In the genomic region with DNA sequence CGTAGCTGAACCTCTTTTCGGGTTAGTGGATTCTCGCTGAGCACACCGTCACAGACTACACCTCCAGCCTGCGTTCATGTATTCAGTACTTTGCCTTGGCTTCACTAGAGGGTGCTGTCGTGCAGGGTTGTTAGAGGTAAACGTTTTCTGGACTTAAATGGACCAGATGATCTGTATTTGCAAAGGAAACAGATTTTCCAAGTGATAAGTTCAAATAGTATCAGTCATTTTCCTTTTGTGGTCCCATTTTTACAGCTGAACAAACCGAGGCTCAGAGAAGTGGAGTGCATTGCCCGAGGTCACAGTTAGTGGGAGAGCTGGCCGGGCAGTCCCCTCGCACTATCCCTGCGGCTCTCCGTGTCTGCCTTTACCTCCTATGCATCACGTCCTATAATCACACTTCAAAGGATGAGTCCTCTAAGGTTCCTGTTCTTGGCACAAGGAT, we compare ENCODE assay signal across 8 cellular contexts.
DNase-seq lines count a peak whose midpoint lies in the region; ATAC-seq and TF ChIP-seq lines count a peak whose summit lies in the region.

No MANE protein-coding gene starts in this region.

- DNase-seq in AG09309 (ENCODE audit: low read depth) (no peak), activated B cell treated with CpG ODN at 0.5 μM for 24 hours (no peak), cardiac fibroblast (ENCODE audit: low read depth in 2 of 2) (peak; percentile 73 to 83), left lung (peak in 1 of 2 donors; percentile 42), NCI-H1436 treated with DMSO at 0.1 percent for 48 hours (lab: John Stamatoyannopoulos, UW) (no peak)
- peak; percentile 57 for DNase-seq in stimulated activated CD8-positive, alpha-beta memory T cell treated with anti-CD3 and anti-CD28 coated beads, Interleukin-15, amount 100 ng/mL, for 1 hour (ENCODE audit: low read depth)

- H3K27me3 Mint-ChIP-seq in activated B cell treated with CpG ODN at 0.5 μM for 24 hours, result no peaks in the 10 kb centered on the region

- no peaks in the 10 kb centered on the region for H3K27me3 ChIP-seq in left lung

- peak; percentile 68 for ATAC-seq in GM19455 (IDR thresholded peaks at IDR 0.05; ENCODE audit: unreplicated experiment)
- peak; percentile 86 for ATAC-seq in activated B cell treated with CpG ODN at 0.5 μM for 24 hours (ENCODE audit: low read depth)
- peak; percentile 90 for ATAC-seq in left lung

- H3K9me3 Mint-ChIP-seq in activated B cell treated with CpG ODN at 0.5 μM for 24 hours, result no peaks in the 10 kb centered on the region

- no peak overlapping the region for H3K4me3 Mint-ChIP-seq in activated B cell treated with CpG ODN at 0.5 μM for 24 hours

- CTCF ChIA-PET in activated B cell treated with CpG ODN at 0.5 μM for 24 hours (lab: Charles Lee), result interaction anchor here (1.0 to 4.5 kb wide), 9 partner anchors 52 to 481 kb away, joined by 3 to 50 read pairs (median 8); a partner anchor contains a TSS

- POLR2A ChIA-PET in activated B cell treated with CpG ODN at 0.5 μM for 24 hours (lab: Charles Lee), result interaction anchor here (1.1 to 1.8 kb wide), 2 partner anchors 17 to 404 kb away, joined by 3 to 6 read pairs; no protein-coding TSS in a partner anchor

- H3K4me1 ChIP-seq in left lung, result peaks cover 8 to 42% of the 10 kb centered on the region in 2 donors

- H3K4me1 Mint-ChIP-seq in activated B cell treated with CpG ODN at 0.5 μM for 24 hours, result peaks cover 68% of the 10 kb centered on the region

- peaks cover 0 to 24% of the 10 kb centered on the region in 2 donors for H3K36me3 ChIP-seq in left lung

- H3K9me3 ChIP-seq in left lung, result no peaks in the 10 kb centered on the region

- H3K36me3 Mint-ChIP-seq in activated B cell treated with CpG ODN at 0.5 μM for 24 hours (ENCODE audit: low read depth), result peaks cover 40% of the 10 kb centered on the region

- TF ChIP-seq CTCF in AG09309 (IDR thresholded peaks at IDR 0.05; ENCODE audit: control insufficient read depth, insufficient read depth, low read depth, low read length, missing control alignments), result peak; percentile 71
- TF ChIP-seq CTCF in LNCAP (IDR thresholded peaks at IDR 0.05), result peak; percentile 69
- TF ChIP-seq CTCF in activated B cell treated with CpG ODN at 0.5 μM for 24 hours (IDR thresholded peaks at IDR 0.05), result no peak
- peak; percentile 69 for TF ChIP-seq CTCF in cardiac fibroblast (IDR thresholded peaks at IDR 0.05; ENCODE audit: low read depth, low read length)
- TF ChIP-seq CTCF in left lung (IDR thresholded peaks at IDR 0.05), result peak; percentile 47 to 66

- H3K27ac ChIP-seq in left lung, result no peak overlapping the region

- H3K27ac Mint-ChIP-seq in activated B cell treated with CpG ODN at 0.5 μM for 24 hours, result peak overlapping the region; percentile 57

- intact Hi-C loops in activated B cell treated with CpG ODN at 0.5 μM for 24 hours (cut with micrococcal nuclease), result loop anchor here (2.0 to 5.0 kb wide), 3 partner anchors 17 to 127 kb away; a partner anchor contains a TSS
- intact Hi-C loops in left lung (cut with DNase I), result loop anchor here in 1 of 2 donors (10.0 kb wide), 2 partner anchors 49 to 299 kb away; no protein-coding TSS in a partner anchor

- H3K4me3 ChIP-seq in AG09309 (ENCODE audit: control insufficient read depth, low read depth, low read length), result no peak overlapping the region
- no peak overlapping the region for H3K4me3 ChIP-seq in cardiac fibroblast (replicated peaks in 1 of 2; ENCODE audit: low read depth in 2 of 2, low read length in 2 of 2)
- H3K4me3 ChIP-seq in left lung, result no peak overlapping the region

Comparison
In these comparisons a context has a peak if more than half of its experiments do, and no peak if none do; other contexts are left out.
1. DNase-seq: peak in cardiac fibroblast (2 of 2) and stimulated activated CD8-positive, alpha-beta memory T cell treated with anti-CD3 and anti-CD28 coated beads, Interleukin-15, amount 100 ng/mL, for 1 hour (single experiment); none in AG09309 (single experiment), activated B cell treated with CpG ODN at 0.5 μM for 24 hours (single experiment) and NCI-H1436 treated with DMSO at 0.1 percent for 48 hours (single experiment).
2. Peak in every context shown above with its lines, with median percentiles within 50 percentile points of each other: ATAC-seq.